ENCODE assay signal across 17 cellular contexts in genomic region chr6:34772940-34773339, GRCh38. TPM values are rescaled to one million over a fixed set of nuclear protein-coding genes. Genes with fewer than 3 reads are reported as not detected.
DNase-seq lines count a peak whose midpoint lies in the region; ATAC-seq and TF ChIP-seq lines count a peak whose summit lies in the region.
"Had no signal": no experiment of that assay in that cellular context is flagged by ENCODE, and none has a peak within 500 bp of the region (broad histone marks: within the 10 kb centered on the region; RNA-seq: fewer than 3 reads in every experiment).

No MANE protein-coding gene starts in this region.

- H3K36me3 ChIP-seq in left ventricle myocardium inferior: peaks cover 84% of the 10 kb centered on the region
- peaks cover 0 to 46% of the 10 kb centered on the region in 2 donors for H3K36me3 ChIP-seq in adrenal gland (replicated peaks in 1 of 2)

- peak overlapping the region; percentile 53 for H3K27ac Mint-ChIP-seq in nephron progenitor cell
- H3K27ac Mint-ChIP-seq in stimulated activated naive B cell treated with anti-CD40 and anti-IgM and Interleukin-4, amounts not matched to agents 10 μg/mL and 1 μg/mL and 100 μg/mL, for 72 hours: peak overlapping the region; percentile 28
- H3K27ac Mint-ChIP-seq: CD4-positive, alpha-beta T cell had no signal

- H3K4me1 ChIP-seq in left ventricle myocardium inferior (peaks cover 35% of the 10 kb centered on the region), adrenal gland (replicated peaks in 1 of 2) (no peaks in the 10 kb centered on the region)
- H3K4me1 ChIP-seq: BE2C, Caco-2, HAP-1 had no signal

- in situ Hi-C loops in GM13976 (cut with MboI; ENCODE audit: low sequenced_read_pairs, unreplicated experiment): no loop called here

- H3K9me3 ChIP-seq in left ventricle myocardium inferior (replicated peaks) (no peaks in the 10 kb centered on the region), adrenal gland (replicated peaks in 1 of 3) (no peaks in the 10 kb centered on the region)
- H3K9me3 ChIP-seq: BE2C, Caco-2, HAP-1 had no signal

- intact Hi-C loops in left ventricle myocardium inferior (cut with micrococcal nuclease) (no loop called here), Right ventricle myocardium inferior (cut with DNase I) (no loop called here), adrenal gland (cut with DNase I) (no loop called here)

- H3K4me3 ChIP-seq in left ventricle myocardium inferior: no peak overlapping the region
- no peak overlapping the region for H3K4me3 ChIP-seq in adrenal gland
- H3K4me3 ChIP-seq: HAP-1, K562 had no signal

- H3K4me1 Mint-ChIP-seq in nephron progenitor cell: no peaks in the 10 kb centered on the region
- peaks cover 0 to 6% of the 10 kb centered on the region in 2 donors for H3K4me1 Mint-ChIP-seq in stimulated activated naive B cell treated with anti-CD40 and anti-IgM and Interleukin-4, amounts not matched to agents 10 μg/mL and 1 μg/mL and 100 μg/mL, for 72 hours

- no peak overlapping the region for H3K4me3 Mint-ChIP-seq in nephron progenitor cell
- H3K4me3 Mint-ChIP-seq in stimulated activated naive B cell treated with anti-CD40 and anti-IgM and Interleukin-4, amounts not matched to agents 10 μg/mL and 1 μg/mL and 100 μg/mL, for 72 hours: no peak overlapping the region
- H3K4me3 Mint-ChIP-seq: CD4-positive, alpha-beta T cell had no signal

- no peaks in the 10 kb centered on the region for H3K27me3 ChIP-seq in left ventricle myocardium inferior (ENCODE audit: low read depth)
- H3K27me3 ChIP-seq in adrenal gland: no peaks in the 10 kb centered on the region
- H3K27me3 ChIP-seq: BE2C had no signal

- peaks cover 79% of the 10 kb centered on the region for H3K36me3 Mint-ChIP-seq in nephron progenitor cell (ENCODE audit: low read depth)
- peaks cover 25 to 67% of the 10 kb centered on the region in 2 donors for H3K36me3 Mint-ChIP-seq in stimulated activated naive B cell treated with anti-CD40 and anti-IgM and Interleukin-4, amounts not matched to agents 10 μg/mL and 1 μg/mL and 100 μg/mL, for 72 hours

- 80 to 84% (median 84%) methylated on average over 4 of the region's 4 CpGs for WGBS in adrenal gland, 4 donors

- no peak for DNase-seq in left ventricle myocardium inferior
- no peak for DNase-seq in Right ventricle myocardium inferior (ENCODE audit: missing footprints)
- DNase-seq in caudate nucleus (lab: John Stamatoyannopoulos, UW): no peak
- no peak for DNase-seq in nephron progenitor cell
- no peak for DNase-seq in stimulated activated naive B cell treated with anti-CD40 and anti-IgM and Interleukin-4, amounts not matched to agents 10 μg/mL and 1 μg/mL and 100 μg/mL, for 72 hours
- no peak for DNase-seq in GM13976 (ENCODE audit: low spot score)
- no peak for DNase-seq in adrenal gland
- DNase-seq: ACHN; BE2C; C1 segment of cervical spinal cord; Caco-2; CD4-positive, alpha-beta T cell; GOT3; IMR-90 had no signal

- TF ChIP-seq CTCF in left ventricle myocardium inferior (IDR thresholded peaks at IDR 0.05; ENCODE audit: borderline replicate concordance): no peak
- TF ChIP-seq CTCF in nephron progenitor cell (IDR thresholded peaks at IDR 0.05): no peak
- no peak for TF ChIP-seq CTCF in GM13976 (IDR thresholded peaks at IDR 0.05; ENCODE audit: borderline replicate concordance, control extremely low read depth, extremely low read depth, insufficient read depth, missing control alignments)
- no peak for TF ChIP-seq CTCF in adrenal gland (IDR thresholded peaks at IDR 0.05)

- no peaks in the 10 kb centered on the region for H3K9me3 Mint-ChIP-seq in nephron progenitor cell
- no peaks in the 10 kb centered on the region for H3K9me3 Mint-ChIP-seq in stimulated activated naive B cell treated with anti-CD40 and anti-IgM and Interleukin-4, amounts not matched to agents 10 μg/mL and 1 μg/mL and 100 μg/mL, for 72 hours
- H3K9me3 Mint-ChIP-seq: CD4-positive, alpha-beta T cell had no signal

- H3K27ac ChIP-seq in left ventricle myocardium inferior (replicated peaks) (peak overlapping the region; percentile 62), caudate nucleus (ENCODE audit: low read depth, low read length) (peak overlapping the region; percentile 52), adrenal gland (peak overlapping the region in 2 of 5 donors; percentile 59 to 79)

- ATAC-seq in Right ventricle myocardium inferior: no peak
- no peak for ATAC-seq in stimulated activated naive B cell treated with anti-CD40 and anti-IgM and Interleukin-4, amounts not matched to agents 10 μg/mL and 1 μg/mL and 100 μg/mL, for 72 hours (replicated peaks)
- ATAC-seq in GM18519 (IDR thresholded peaks at IDR 0.05; ENCODE audit: low FRiP score, unreplicated experiment): no peak
- ATAC-seq: K562 had no signal

- TF ChIP-seq POLR2A in adrenal gland (IDR thresholded peaks at IDR 0.05): no peak

- H3K27me3 Mint-ChIP-seq in nephron progenitor cell (ENCODE audit: low read depth, poor library complexity): no peaks in the 10 kb centered on the region
- no peaks in the 10 kb centered on the region for H3K27me3 Mint-ChIP-seq in stimulated activated naive B cell treated with anti-CD40 and anti-IgM and Interleukin-4, amounts not matched to agents 10 μg/mL and 1 μg/mL and 100 μg/mL, for 72 hours
- H3K27me3 Mint-ChIP-seq: CD4-positive, alpha-beta T cell had no signal

RNA-seq across cellular contexts. Expression of gene SNRPC, which starts 15.6 kb away (rescaled TPM):
- 159 TPM for total RNA-seq in left ventricle myocardium inferior
- total RNA-seq in Right ventricle myocardium inferior: 174 TPM
- total RNA-seq in adrenal gland: 10 to 100 TPM; 38.9 to 86.7 (median 72.3) TPM
- 100 to 1,000 TPM in 2 of 3 donors, 10 to 100 TPM in 1; 54.6 to 121 (median 110) TPM for polyA plus RNA-seq in adrenal gland

RNA-seq across cellular contexts. Expression of gene BLTP3A, which starts 18.9 kb away (rescaled TPM):
- 16.5 TPM for total RNA-seq in left ventricle myocardium inferior
- total RNA-seq in Right ventricle myocardium inferior: 17.1 TPM
- total RNA-seq in adrenal gland: 10 to 100 TPM; 13.9 to 21.4 (median 14.9) TPM
- 1 to 10 TPM; 2.2 to 9.7 (median 3.1) TPM for polyA plus RNA-seq in adrenal gland
